ENCODE assay signal across 8 cellular contexts in genomic region chr15:41620536-41621199, GRCh38. TPM values are rescaled to one million over a fixed set of nuclear protein-coding genes. Genes with fewer than 3 reads are reported as not detected.
A peak's percentile ranks its signal among the peaks of the same experiment; 100 is the strongest.
DNase-seq lines count a peak whose midpoint lies in the region; ATAC-seq and TF ChIP-seq lines count a peak whose summit lies in the region.

No MANE protein-coding gene starts in this region.

- ATAC-seq in mucosa of descending colon (no peak), HG03571 (IDR thresholded peaks at IDR 0.05; ENCODE audit: unreplicated experiment) (no peak), GM18907 (IDR thresholded peaks at IDR 0.05; ENCODE audit: unreplicated experiment) (no peak), GM21717 (IDR thresholded peaks at IDR 0.05; ENCODE audit: unreplicated experiment) (no peak)

- intact Hi-C loops in mucosa of descending colon (cut with DNase I, micrococcal nuclease): no loop called here

- peaks cover 9% of the 10 kb centered on the region for H3K4me1 ChIP-seq in mucosa of descending colon (ENCODE audit: low read depth)

- H3K4me3 ChIP-seq in mucosa of descending colon: peak overlapping the region; percentile 22

- DNase-seq in DMS79 (lab: John Stamatoyannopoulos, UW) (peak; percentile 31), MV-4-11 (lab: John Stamatoyannopoulos, UW) (peak; percentile 38), cerebellar cortex (ENCODE audit: low spot score) (peak; percentile 67), mucosa of descending colon (no peak), SKM-1 treated with dmso at 0.1 percent for 144 hours (lab: John Stamatoyannopoulos, UW; ENCODE audit: unreplicated experiment) (no peak)

- H3K36me3 ChIP-seq in mucosa of descending colon (ENCODE audit: low read depth): no peaks in the 10 kb centered on the region

- TF ChIP-seq CTCF in mucosa of descending colon (IDR thresholded peaks at IDR 0.05): no peak

- H3K9me3 ChIP-seq in mucosa of descending colon: no peaks in the 10 kb centered on the region

RNA-seq across cellular contexts. Expression of gene MGA, which starts 39.5 kb away (rescaled TPM):
- 10 to 100 TPM; 29.1 to 50.5 (median 29.2) TPM for total RNA-seq in mucosa of descending colon

Comparison
In these comparisons a context has a peak if more than half of its experiments do, and no peak if none do; other contexts are left out.
1. DNase-seq: peak in DMS79 (single experiment), MV-4-11 (single experiment) and cerebellar cortex (single experiment); none in mucosa of descending colon (0 of 3) and SKM-1 treated with dmso at 0.1 percent for 144 hours (single experiment).